Comparison of ENCODE assay signal across 8 cellular contexts in the genomic region with DNA sequence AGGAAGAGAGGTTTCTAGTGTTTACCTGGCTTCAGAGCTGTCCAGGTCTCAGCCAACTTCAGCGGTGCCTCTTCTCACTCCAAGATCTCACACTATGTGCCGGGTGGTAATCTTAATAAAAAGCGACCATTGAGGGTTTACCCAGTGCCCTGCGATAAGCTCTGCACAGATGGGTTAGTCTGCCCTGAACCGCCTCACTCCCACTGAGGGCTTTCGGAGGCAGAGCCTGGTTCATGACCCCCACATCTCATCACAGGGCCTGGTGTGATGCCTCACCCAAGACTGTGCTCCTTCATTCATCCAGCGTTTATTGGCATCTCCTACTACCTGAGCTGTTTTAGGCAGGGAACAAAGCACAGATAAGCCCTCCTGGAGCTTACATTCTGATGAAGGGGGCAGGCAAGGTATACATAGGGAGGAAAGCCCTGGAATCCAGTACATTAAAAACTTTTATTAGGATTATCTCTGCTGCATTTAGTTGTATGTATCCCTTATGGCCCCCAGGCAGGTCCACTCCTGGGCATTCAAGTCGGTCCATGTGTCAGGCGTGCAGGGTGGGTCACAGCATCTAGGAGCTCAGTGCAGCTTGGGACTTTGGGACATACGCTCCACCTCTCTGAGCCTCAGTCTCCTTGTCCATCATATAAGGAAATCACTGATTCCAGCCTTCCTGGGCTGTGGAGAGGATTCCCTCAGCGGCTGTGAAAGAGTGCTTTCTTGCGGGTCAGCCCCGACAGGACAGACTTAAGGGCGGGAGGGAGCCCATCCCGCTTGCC. TPM values are rescaled to one million over a fixed set of nuclear protein-coding genes. Genes with fewer than 3 reads are reported as not detected.
DNase-seq lines count a peak whose midpoint lies in the region; TF ChIP-seq lines count a peak whose summit lies in the region.
"Had no signal": no experiment of that assay in that cellular context is flagged by ENCODE, and none has a peak within 500 bp of the region (broad histone marks: within the 10 kb centered on the region; RNA-seq: fewer than 3 reads in every experiment).

No MANE protein-coding gene starts in this region.

- H3K56ac ChIP-seq in mesendoderm (ENCODE audit: low read length) = peak overlapping the region; percentile 77

- peak overlapping the region; percentile 91 for H3K4me2 ChIP-seq in mesendoderm (ENCODE audit: low read length)

- H4K8ac ChIP-seq in mesendoderm (ENCODE audit: low read depth, low read length) = no peak overlapping the region

- H3K9ac ChIP-seq in HUES6 (ENCODE audit: low read length) (no peak overlapping the region), mesendoderm (ENCODE audit: low read length) (no peak overlapping the region), stomach smooth muscle (ENCODE audit: low read length in 2 of 2) (peak overlapping the region; percentile 87 to 90)

- H3K9me3 ChIP-seq in HUES6 (ENCODE audit: control insufficient read depth, insufficient read depth, low read depth, low read length) (no peaks in the 10 kb centered on the region), stomach smooth muscle (ENCODE audit: control insufficient read depth in 2 of 2, low read length in 2 of 2) (no peaks in the 10 kb centered on the region)

- no peak overlapping the region for H2AK5ac ChIP-seq in mesendoderm (ENCODE audit: low read length)

- H3K4ac ChIP-seq in mesendoderm (ENCODE audit: low read depth, low read length) = no peak overlapping the region

- TF ChIP-seq CTCF in coronary artery (IDR thresholded peaks at IDR 0.05) = no peak

- no peaks in the 10 kb centered on the region for H3K79me1 ChIP-seq in mesendoderm (ENCODE audit: low read length)

- H3K36me3 ChIP-seq in HUES6 (ENCODE audit: control insufficient read depth, insufficient read depth, low read length) = no peaks in the 10 kb centered on the region
- H3K36me3 ChIP-seq in mesendoderm (ENCODE audit: control insufficient read depth, insufficient read depth, low read length) = no peaks in the 10 kb centered on the region
- peaks cover 4 to 5% of the 10 kb centered on the region in 2 donors for H3K36me3 ChIP-seq in stomach smooth muscle (ENCODE audit: control insufficient read depth in 2 of 2, insufficient read depth in 2 of 2, low read length in 2 of 2)

- H2BK120ac ChIP-seq in mesendoderm (ENCODE audit: low read depth, low read length) = no peak overlapping the region

- no peak overlapping the region for H4K5ac ChIP-seq in mesendoderm (ENCODE audit: low read length)

- H3K4me1 ChIP-seq in HUES6 (ENCODE audit: control insufficient read depth, insufficient read depth, low read length) (peaks cover 9% of the 10 kb centered on the region), mesendoderm (ENCODE audit: control insufficient read depth, low read depth, low read length) (no peaks in the 10 kb centered on the region), stomach smooth muscle (ENCODE audit: control insufficient read depth, insufficient read depth, low read length) (peaks cover 43% of the 10 kb centered on the region)

- no peak overlapping the region for H3K23ac ChIP-seq in mesendoderm (ENCODE audit: low read length)

- DNase-seq in coronary artery (ENCODE audit: low spot score) (peak; percentile 61), mesendoderm (no peak), cerebellar cortex (ENCODE audit: low spot score) (no peak), nucleus accumbens (lab: John Stamatoyannopoulos, UW) (no peak)
- DNase-seq in activated effector memory CD4-positive, alpha-beta T cell treated with anti-CD3 and anti-CD28 coated beads, Interleukin-2, amount 50 U/mL, for 16 hours = no peak
- DNase-seq: GF-D8 had no signal

- no peak overlapping the region for H2BK15ac ChIP-seq in mesendoderm (replicated peaks; ENCODE audit: low read depth)

- H3K27me3 ChIP-seq in HUES6 (ENCODE audit: control insufficient read depth, insufficient read depth, low read length) (peaks cover 90% of the 10 kb centered on the region), mesendoderm (ENCODE audit: insufficient read depth, low read length, poor library complexity) (peaks cover 28% of the 10 kb centered on the region), stomach smooth muscle (ENCODE audit: control insufficient read depth in 1 of 2, insufficient read depth in 2 of 2, low read length in 2 of 2) (no peaks in the 10 kb centered on the region)

- no peak overlapping the region for H2BK5ac ChIP-seq in mesendoderm (ENCODE audit: low read length)

- WGBS in mesendoderm (ENCODE audit: extremely low coverage, insufficient coverage, low lambda C conversion rate) = no CpG with 5 or more reads among the region's 15 CpGs

- no peaks in the 10 kb centered on the region for H3K79me2 ChIP-seq in mesendoderm (ENCODE audit: control insufficient read depth, insufficient read depth, low read length)

- H3K4me3 ChIP-seq in HUES6 (ENCODE audit: low read depth, low read length) (peak overlapping the region; percentile 67), coronary artery (peak overlapping the region; percentile 80), mesendoderm (ENCODE audit: low read length) (no peak overlapping the region), stomach smooth muscle (ENCODE audit: low read length in 2 of 2) (peak overlapping the region; percentile 87 to 98)

- H3K27ac ChIP-seq in HUES6 (ENCODE audit: low read depth, low read length) = no peak overlapping the region
- H3K27ac ChIP-seq in coronary artery = peak overlapping the region; percentile 81 to 88
- H3K27ac ChIP-seq in mesendoderm (ENCODE audit: low read depth, low read length) = no peak overlapping the region
- peak overlapping the region; percentile 89 for H3K27ac ChIP-seq in stomach smooth muscle (ENCODE audit: low read length)

- H3K18ac ChIP-seq in mesendoderm (ENCODE audit: low read length) = no peak overlapping the region

RNA-seq across cellular contexts. Expression of gene COL15A1, which starts 0.6 kb away (rescaled TPM):
- 0.22 TPM for polyA plus RNA-seq in mesendoderm (2013, experiment 1 of 2)
- polyA plus RNA-seq in mesendoderm (2013, experiment 2 of 2) = 0.32 TPM

Comparison
In these comparisons a context has a peak if more than half of its experiments do, and no peak if none do; other contexts are left out.
1. H3K27ac ChIP-seq: peak in coronary artery (2 of 2) and stomach smooth muscle (single experiment); none in HUES6 (single experiment) and mesendoderm (single experiment).
2. H3K9ac ChIP-seq: peak in stomach smooth muscle (2 of 2); none in HUES6 (single experiment) and mesendoderm (single experiment).